23 cellular contexts compared by ENCODE assay signal in the genomic region with DNA sequence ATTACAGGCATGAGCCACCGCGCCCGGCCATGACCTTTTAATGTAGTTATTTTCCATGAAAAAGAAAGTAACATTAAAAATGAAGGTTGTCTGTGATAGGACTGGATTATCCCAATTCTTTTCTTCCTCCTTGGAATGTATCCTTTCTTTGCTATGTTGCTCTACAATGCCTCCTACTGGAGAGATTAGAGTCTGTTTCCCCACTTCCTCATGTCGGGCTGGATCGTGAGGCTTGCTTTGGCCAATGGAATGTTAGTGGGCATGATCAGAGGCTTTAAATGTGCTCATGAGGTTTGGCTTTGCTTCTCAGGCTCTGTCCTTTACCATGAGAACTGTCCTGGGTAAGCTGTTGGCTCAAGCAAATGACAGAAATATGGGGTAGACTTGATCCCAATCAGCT. TPM values are rescaled to one million over a fixed set of nuclear protein-coding genes. Genes with fewer than 3 reads are reported as not detected.
DNase-seq lines count a peak whose midpoint lies in the region; ATAC-seq, FAIRE-seq and TF ChIP-seq lines count a peak whose summit lies in the region.
"Had no signal": no experiment of that assay in that cellular context is flagged by ENCODE, and none has a peak within 500 bp of the region (broad histone marks: within the 10 kb centered on the region; RNA-seq: fewer than 3 reads in every experiment).

No MANE protein-coding gene starts in this region.

- no peak overlapping the region for H3K4me2 ChIP-seq in GM23338
- no peak overlapping the region for H3K4me2 ChIP-seq in K562 (ENCODE audit: insufficient read depth, low read length)

- H3K9me3 Mint-ChIP-seq in GM23338 = no peaks in the 10 kb centered on the region
- H3K9me3 Mint-ChIP-seq in activated T-helper 2 cell treated with anti-CD3 and anti-CD28 coated beads, Interferon-gamma antibody, Interleukin-2, Interleukin-4, amounts not matched to agents 10 μg/mL and 5 μg/mL and 100 μg/mL, durations not matched to agents 14 hours and 24 hours and 36 hours = no peaks in the 10 kb centered on the region
- H3K9me3 Mint-ChIP-seq: activated naive CD4-positive, alpha-beta T cell treated with anti-CD3 and anti-CD28 coated beads, Interleukin-2, amount 50 U/mL, for 72 hours had no signal

- peak; percentile 51 for FAIRE-seq in K562 (lab: Jason Lieb, UNC)

- H3K4me1 Mint-ChIP-seq in GM23338 = no peaks in the 10 kb centered on the region
- peaks cover 25% of the 10 kb centered on the region for H3K4me1 Mint-ChIP-seq in activated T-helper 2 cell treated with anti-CD3 and anti-CD28 coated beads, Interferon-gamma antibody, Interleukin-2, Interleukin-4, amounts not matched to agents 10 μg/mL and 5 μg/mL and 100 μg/mL, durations not matched to agents 14 hours and 24 hours and 36 hours (ENCODE audit: low read depth)

- DNase-seq in BE2C = no peak
- peak; percentile 53 for DNase-seq in GM23338 (ENCODE audit: low spot score)
- peak in 3 of 4 experiments; percentile 18 to 32 (median 28) for DNase-seq in K562 (ENCODE audit: extremely low read depth in 1 of 4, low spot score in 3 of 4)
- peak; percentile 27 for DNase-seq in iPS-NIHi7 (ENCODE audit: extremely low spot score)
- no peak for DNase-seq in NCI-H82 treated with DMSO at 0.1 percent for 48 hours (lab: John Stamatoyannopoulos, UW; ENCODE audit: unreplicated experiment)
- no peak for DNase-seq in stimulated activated naive CD4-positive, alpha-beta T cell (lab: John Stamatoyannopoulos, UW)
- no peak for DNase-seq in activated T-helper 2 cell treated with anti-CD3 and anti-CD28 coated beads, Interferon-gamma antibody, Interleukin-2, Interleukin-4, amounts not matched to agents 10 μg/mL and 5 μg/mL and 100 μg/mL, durations not matched to agents 14 hours and 24 hours and 36 hours (ENCODE audit: low spot score)
- DNase-seq: activated CD4-positive, CD25-positive, alpha-beta regulatory T cell; activated T-cell treated with anti-CD3 and anti-CD28 coated beads, Interleukin-2, amount 50 U/mL, for 48 hours; DMS79 treated with DMSO at 0.1 percent for 48 hours; foreskin fibroblast; left colon; NCI-H1436 treated with DMSO at 0.1 percent for 48 hours; NCI-H774; Peyer's patch; retina; T-helper 9 cell had no signal

- no peaks in the 10 kb centered on the region for H3K9me1 ChIP-seq in K562 (ENCODE audit: control insufficient read depth, insufficient read depth, low read length)

- intact Hi-C loops in K562 (cut with micrococcal nuclease) = no loop called here
- intact Hi-C loops in activated T-helper 2 cell treated with anti-CD3 and anti-CD28 coated beads, Interferon-gamma antibody, Interleukin-2, Interleukin-4, amounts not matched to agents 10 μg/mL and 5 μg/mL and 100 μg/mL, durations not matched to agents 14 hours and 24 hours and 36 hours (cut with micrococcal nuclease) = no loop called here

- no peak for TF ChIP-seq POLR2A in K562 (conservative IDR thresholded peaks at IDR 0.05)

- H3K27ac Mint-ChIP-seq in GM23338 = no peak overlapping the region
- H3K27ac Mint-ChIP-seq in activated T-helper 2 cell treated with anti-CD3 and anti-CD28 coated beads, Interferon-gamma antibody, Interleukin-2, Interleukin-4, amounts not matched to agents 10 μg/mL and 5 μg/mL and 100 μg/mL, durations not matched to agents 14 hours and 24 hours and 36 hours = no peak overlapping the region
- H3K27ac Mint-ChIP-seq: activated naive CD4-positive, alpha-beta T cell treated with anti-CD3 and anti-CD28 coated beads, Interleukin-2, amount 50 U/mL, for 72 hours had no signal

- CTCF ChIA-PET in K562 (lab: Yijun Ruan, JAX; ENCODE audit: low intra/inter-chr PET ratio) = no interaction called here

- POLR2A ChIA-PET in K562 (lab: Yijun Ruan, JAX) = interaction anchor here (1.1 kb wide), 1 partner anchor 10 kb away, joined by 3 read pairs; no protein-coding TSS in a partner anchor

- 50% methylated on average over 5 of the region's 5 CpGs for WGBS in K562 (ENCODE audit: insufficient coverage, low coverage, missing lambda C conversion rate)

- ATAC-seq in GM23338 (peak; percentile 35), K562 (peak; percentile 63), HG03045 (IDR thresholded peaks at IDR 0.05; ENCODE audit: unreplicated experiment) (no peak)
- ATAC-seq: activated naive CD4-positive, alpha-beta T cell treated with anti-CD3 and anti-CD28 coated beads, Interleukin-2, amount 50 U/mL, for 72 hours; left colon had no signal

- peak; percentile 6; the same call in 1 of the 2 replicates for TF ChIP-seq CTCF in BE2C (IDR thresholded peaks at IDR 0.05; ENCODE audit: low read depth, low read length)
- TF ChIP-seq CTCF in GM23338 (conservative IDR thresholded peaks at IDR 0.05; ENCODE audit: low read depth in 2 of 2) = peak; percentile 51 to 67
- TF ChIP-seq CTCF in K562 (IDR thresholded peaks at IDR 0.05 in 2 of 3, conservative IDR thresholded peaks at IDR 0.05 in 1 of 3; ENCODE audit: insufficient read depth in 2 of 3, low read depth in 1 of 3, low read length in 3 of 3) = peak; percentile 37 to 63 (median 46)

- no peaks in the 10 kb centered on the region for H3K9me2 ChIP-seq in GM23338 (ENCODE audit: insufficient read depth)

- H4K20me1 ChIP-seq in GM23338 (replicated peaks; ENCODE audit: insufficient read depth) (no peaks in the 10 kb centered on the region), K562 (replicated peaks; ENCODE audit: control insufficient read depth, insufficient read depth, low read length) (no peaks in the 10 kb centered on the region)

- no peak overlapping the region for H2AFZ ChIP-seq in GM23338
- no peak overlapping the region for H2AFZ ChIP-seq in K562 (ENCODE audit: low read depth, low read length)

- H3K9me3 ChIP-seq in BE2C (no peaks in the 10 kb centered on the region), K562 (replicated peaks; ENCODE audit: control insufficient read depth, insufficient read depth, low read depth, low read length) (no peaks in the 10 kb centered on the region)
- H3K9me3 ChIP-seq: neutrophil, Peyer's patch, thoracic aorta had no signal

- H3K27ac ChIP-seq in GM23338 (ENCODE audit: low read depth) = no peak overlapping the region
- no peak overlapping the region for H3K27ac ChIP-seq in K562 (ENCODE audit: extremely low read depth, low read depth, low read length)
- H3K27ac ChIP-seq: coronary artery, neutrophil, Peyer's patch, thoracic aorta had no signal

- H3K4me3 ChIP-seq in BE2C (ENCODE audit: low read depth, low read length) (no peak overlapping the region), GM23338 (no peak overlapping the region), K562 (no peak overlapping the region)
- H3K4me3 ChIP-seq: coronary artery, Peyer's patch, SK-N-MC, thoracic aorta had no signal

- H3K4me1 ChIP-seq in BE2C (no peaks in the 10 kb centered on the region), GM23338 (ENCODE audit: insufficient read depth) (no peaks in the 10 kb centered on the region), K562 (replicated peaks in 1 of 2; ENCODE audit: control insufficient read depth in 2 of 2, insufficient read depth in 2 of 2, low read length in 2 of 2) (no peaks in the 10 kb centered on the region; a peak in 2 of 5 replicates)
- H3K4me1 ChIP-seq: Peyer's patch had no signal

- no peaks in the 10 kb centered on the region for H3F3A ChIP-seq in GM23338 (replicated peaks; ENCODE audit: low read depth)

- peak in 1 of 2 experiments; percentile 43; a peak in 1 of 4 replicates for TF ChIP-seq RAD21 in K562 (CRISPR knock-in tag; conservative IDR thresholded peaks at IDR 0.05 in 1 of 2, IDR thresholded peaks at IDR 0.05 in 1 of 2)

- H3K79me2 ChIP-seq in GM23338 (replicated peaks; ENCODE audit: insufficient read depth) = no peaks in the 10 kb centered on the region
- no peaks in the 10 kb centered on the region for H3K79me2 ChIP-seq in K562 (ENCODE audit: control insufficient read depth, insufficient read depth, low read length)

- H3K27me3 ChIP-seq in BE2C (no peaks in the 10 kb centered on the region), GM23338 (ENCODE audit: insufficient read depth) (no peaks in the 10 kb centered on the region), K562 (ENCODE audit: control insufficient read depth in 2 of 2, insufficient read depth in 2 of 2, low read length in 2 of 2) (no peaks in the 10 kb centered on the region)
- H3K27me3 ChIP-seq: Peyer's patch had no signal

- H3K36me3 ChIP-seq in BE2C = no peaks in the 10 kb centered on the region
- H3K36me3 ChIP-seq in GM23338 (ENCODE audit: insufficient read depth) = no peaks in the 10 kb centered on the region
- H3K36me3 ChIP-seq in K562 (ENCODE audit: control insufficient read depth, insufficient read depth, low read length) = no peaks in the 10 kb centered on the region
- H3K36me3 ChIP-seq: neutrophil, Peyer's patch, thoracic aorta had no signal

- H3K36me3 Mint-ChIP-seq in GM23338 (ENCODE audit: low read depth) = no peaks in the 10 kb centered on the region
- peaks cover 2% of the 10 kb centered on the region for H3K36me3 Mint-ChIP-seq in activated T-helper 2 cell treated with anti-CD3 and anti-CD28 coated beads, Interferon-gamma antibody, Interleukin-2, Interleukin-4, amounts not matched to agents 10 μg/mL and 5 μg/mL and 100 μg/mL, durations not matched to agents 14 hours and 24 hours and 36 hours (ENCODE audit: low read depth)
- H3K36me3 Mint-ChIP-seq: activated naive CD4-positive, alpha-beta T cell treated with anti-CD3 and anti-CD28 coated beads, Interleukin-2, amount 50 U/mL, for 72 hours had no signal

- in situ Hi-C loops in K562 (cut with MboI) = loop anchor here (25.0 kb wide), 1 partner anchor 1000 kb away; no protein-coding TSS in a partner anchor

- H3K27me3 Mint-ChIP-seq in GM23338 (ENCODE audit: insufficient read depth, low read depth, poor library complexity) = peaks cover 3% of the 10 kb centered on the region
- H3K27me3 Mint-ChIP-seq in activated T-helper 2 cell treated with anti-CD3 and anti-CD28 coated beads, Interferon-gamma antibody, Interleukin-2, Interleukin-4, amounts not matched to agents 10 μg/mL and 5 μg/mL and 100 μg/mL, durations not matched to agents 14 hours and 24 hours and 36 hours (ENCODE audit: low read depth) = no peaks in the 10 kb centered on the region

- BruUV-seq in K562 (replicated peaks; lab: Mats Ljungman, UMichigan) = no TSS peak

- H3K4me3 Mint-ChIP-seq in GM23338 = no peak overlapping the region
- no peak overlapping the region for H3K4me3 Mint-ChIP-seq in activated T-helper 2 cell treated with anti-CD3 and anti-CD28 coated beads, Interferon-gamma antibody, Interleukin-2, Interleukin-4, amounts not matched to agents 10 μg/mL and 5 μg/mL and 100 μg/mL, durations not matched to agents 14 hours and 24 hours and 36 hours (ENCODE audit: low read depth)

- no peak for TF ChIP-seq EP300 in K562 (IDR thresholded peaks at IDR 0.05; ENCODE audit: low read length)

- H3K9ac ChIP-seq in K562 (ENCODE audit: insufficient read depth in 1 of 2, low read depth in 2 of 2, low read length in 2 of 2) = no peak overlapping the region

RNA-seq across cellular contexts. Expression of a gene that starts 34.7 kb away (rescaled TPM):
- polyA plus RNA-seq in BE2C (2012; ENCODE audit: insufficient read depth, insufficient read length, low read depth) = 1.1 TPM
- total RNA-seq in GM23338 (2014; rRNA removed; shearing (Covaris generic)) = 20.0 and 32.4 TPM in 2 replicates
- polyA plus RNA-seq in GM23338 (2016; fragmentation: Nextera tagmentation; extraction: Ambion mirVana) (15.5 and 16.1 TPM in 2 replicates), K562 (2011; rRNA removed) (95.5 and 98.7 TPM in 2 replicates), K562 (2014; fragmentation: Illumina TruSeq; extraction: Trizol) (122 and 149 TPM in 2 replicates), K562 (2014; fragmentation: Nextera tagmentation; extraction: Ambion mirVana) (10 to 100 TPM; 37.0 to 37.8 TPM), K562 (2014; rRNA removed) (135 and 156 TPM in 2 replicates)
- 86.5 and 141 TPM in 2 replicates for total RNA-seq in K562 (2011; cell fraction: chromatin; rRNA removed; ENCODE audit: low replicate concordance)
- total RNA-seq in K562 (2011; cell fraction: nucleolus; rRNA removed) = 70.0 and 75.7 TPM in 2 replicates
- total RNA-seq in K562 (2011; cell fraction: nucleoplasm; rRNA removed) = 87.0 and 111 TPM in 2 replicates
- total RNA-seq in K562 (2014; rRNA removed) (140 and 162 TPM in 2 replicates), K562 (2014; rRNA removed; fragmentation: Illumina TruSeq; extraction: Trizol) (95.8 and 106 TPM in 2 replicates), K562 (2015; rRNA removed; fragmentation: Illumina TruSeq; extraction: Trizol) (144 and 150 TPM in 2 replicates), K562 (2021) (90.4 and 92.2 TPM in 2 replicates)
- 78.1 and 92.3 TPM in 2 replicates for polyA plus RNA-seq in K562 (2011; cell fraction: cytosol; rRNA removed)
- 131 and 154 TPM in 2 replicates for polyA plus RNA-seq in K562 (2011; cell fraction: nucleus; rRNA removed)
- 96.0 and 204 TPM in 2 replicates for polyA plus RNA-seq in K562 (2012)
- polyA minus RNA-seq in K562 (2011; rRNA and poly(A)+ RNA removed) = 49.6 and 59.2 TPM in 2 replicates
- polyA minus RNA-seq in K562 (2011; cell fraction: cytosol; rRNA and poly(A)+ RNA removed) = 41.8 and 47.4 TPM in 2 replicates
- 58.6 and 82.4 TPM in 2 replicates for polyA minus RNA-seq in K562 (2011; cell fraction: nucleus; rRNA and poly(A)+ RNA removed)
- total RNA-seq in activated T-helper 2 cell treated with anti-CD3 and anti-CD28 coated beads, Interferon-gamma antibody, Interleukin-2, Interleukin-4, amounts not matched to agents 10 μg/mL and 5 μg/mL and 100 μg/mL, durations not matched to agents 14 hours and 24 hours and 36 hours = 34.9 and 37.3 TPM in 2 replicates

Comparison
In these comparisons a context has a peak if more than half of its experiments do, and no peak if none do; other contexts are left out.
1. DNase-seq: peak in GM23338 (single experiment), K562 (3 of 4) and iPS-NIHi7 (single experiment); none in BE2C (single experiment), NCI-H82 treated with DMSO at 0.1 percent for 48 hours (single experiment), stimulated activated naive CD4-positive, alpha-beta T cell (0 of 6) and activated T-helper 2 cell treated with anti-CD3 and anti-CD28 coated beads, Interferon-gamma antibody, Interleukin-2, Interleukin-4, amounts not matched to agents 10 μg/mL and 5 μg/mL and 100 μg/mL, durations not matched to agents 14 hours and 24 hours and 36 hours (single experiment).
2. CTCF ChIP-seq: peak in every context shown above with its lines; median percentile 59 in GM23338; 46 in K562; 6 in BE2C.